ENCODE assay signal across 9 cellular contexts in the genomic region with DNA sequence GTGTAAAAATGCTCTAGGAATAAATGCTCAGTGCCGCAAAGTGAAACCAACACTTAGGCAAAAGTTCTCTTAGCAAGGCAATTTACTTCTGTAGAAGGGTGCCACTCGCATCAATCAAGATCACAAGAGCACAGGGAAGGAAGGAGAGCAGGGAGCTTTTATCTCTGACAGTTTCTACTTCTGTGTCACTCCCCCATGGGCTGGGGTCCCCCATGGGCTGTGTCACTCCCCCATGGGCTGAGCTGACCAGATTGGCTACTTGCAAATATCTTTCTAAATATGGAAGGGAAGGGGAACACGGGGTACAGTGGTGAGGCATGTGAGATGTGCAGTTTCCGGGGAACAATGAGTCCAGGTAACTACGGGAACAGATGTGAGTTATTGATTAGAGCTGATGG. TPM values are rescaled to one million over a fixed set of nuclear protein-coding genes. Genes with fewer than 3 reads are reported as not detected.
DNase-seq lines count a peak whose midpoint lies in the region; ATAC-seq and TF ChIP-seq lines count a peak whose summit lies in the region.
"Had no signal": no experiment of that assay in that cellular context is flagged by ENCODE, and none has a peak within 500 bp of the region (broad histone marks: within the 10 kb centered on the region; RNA-seq: fewer than 3 reads in every experiment).

No MANE protein-coding gene starts in this region.

- H3K9me3 ChIP-seq in RWPE2 (ENCODE audit: severe bottlenecking), result no peaks in the 10 kb centered on the region
- H3K9me3 ChIP-seq in skeletal muscle tissue (ENCODE audit: control insufficient read depth in 3 of 3, low read length in 3 of 3), result no peaks in the 10 kb centered on the region

- H3K4me3 ChIP-seq in H7 (ENCODE audit: insufficient read depth, low read depth, low read length) (peak overlapping the region; percentile 55), RWPE2 (ENCODE audit: severe bottlenecking) (peak overlapping the region; percentile 26), fibroblast of pulmonary artery (replicated peaks; ENCODE audit: low read depth, low read length) (peak overlapping the region; percentile 60), skeletal muscle tissue (ENCODE audit: low read length in 3 of 3) (peak overlapping the region; percentile 61 to 75 (median 70))
- H3K4me3 ChIP-seq: K562 had no signal

- DNase-seq in DMS53 treated with DMSO at 0.1 percent for 48 hours (lab: John Stamatoyannopoulos, UW; ENCODE audit: unreplicated experiment) (peak; percentile 68), H7 (no peak), RWPE2 (ENCODE audit: low spot score) (no peak), fibroblast of pulmonary artery (ENCODE audit: low read depth) (no peak), cortex of kidney (lab: John Stamatoyannopoulos, UW) (no peak)
- DNase-seq in effector CD4-positive, alpha-beta T cell, result no peak

- H3K27ac ChIP-seq in RWPE2 (ENCODE audit: poor library complexity, severe bottlenecking) (no peak overlapping the region), skeletal muscle tissue (ENCODE audit: low read depth, low read length) (no peak overlapping the region)

- peak; percentile 20; the same call in 1 of the 3 replicates for ATAC-seq in RWPE2 (ENCODE audit: low read depth)
- no peak for ATAC-seq in HG03469 (IDR thresholded peaks at IDR 0.05; ENCODE audit: unreplicated experiment)

- H3K36me3 ChIP-seq in H7 (replicated peaks; ENCODE audit: control insufficient read depth, insufficient read depth, low read length), result no peaks in the 10 kb centered on the region
- H3K36me3 ChIP-seq in RWPE2 (ENCODE audit: low read depth), result no peaks in the 10 kb centered on the region
- no peaks in the 10 kb centered on the region for H3K36me3 ChIP-seq in skeletal muscle tissue (ENCODE audit: control insufficient read depth in 3 of 3, insufficient read depth in 3 of 3, low read length in 3 of 3)

- H3K4me1 ChIP-seq in RWPE2 (ENCODE audit: insufficient read depth, poor library complexity, severe bottlenecking) (no peaks in the 10 kb centered on the region), skeletal muscle tissue (ENCODE audit: control insufficient read depth in 3 of 3, insufficient read depth in 3 of 3, low read length in 3 of 3) (peaks cover 0 to 12% (median 5%) of the 10 kb centered on the region in 3 donors)

- H3K9ac ChIP-seq in skeletal muscle tissue (ENCODE audit: low read depth in 1 of 3, low read length in 3 of 3), result peak overlapping the region; percentile 21 to 51 (median 50)

- TF ChIP-seq CTCF in RWPE2 (IDR thresholded peaks at IDR 0.05; ENCODE audit: poor library complexity, severe bottlenecking) (no peak), fibroblast of pulmonary artery (IDR thresholded peaks at IDR 0.05; ENCODE audit: low read length, missing control alignments) (no peak)

- H3K27me3 ChIP-seq in H7 (ENCODE audit: control insufficient read depth, insufficient read depth, low read length), result no peaks in the 10 kb centered on the region
- peaks cover 17% of the 10 kb centered on the region for H3K27me3 ChIP-seq in RWPE2 (ENCODE audit: insufficient read depth, poor library complexity, severe bottlenecking)
- peaks cover 0 to 7% (median 5%) of the 10 kb centered on the region in 3 donors for H3K27me3 ChIP-seq in skeletal muscle tissue (ENCODE audit: control insufficient read depth in 3 of 3, insufficient read depth in 3 of 3, low read length in 3 of 3)

RNA-seq across cellular contexts. Expression of gene OR52N2, which starts 0.4 kb away (rescaled TPM):
- total RNA-seq in H7 (2014; rRNA removed; shearing (Covaris generic)), result not detected in 2 replicates
- total RNA-seq in skeletal muscle tissue, result not detected
- total RNA-seq: K562 had no signal

RNA-seq across cellular contexts. Expression of gene OR52N1, which starts 18.1 kb away (rescaled TPM):
- not detected in 2 replicates for total RNA-seq in H7 (2014; rRNA removed; shearing (Covaris generic))
- not detected for total RNA-seq in skeletal muscle tissue
- total RNA-seq: K562 had no signal

RNA-seq across cellular contexts. Expression of gene OR52N5, which starts 26.0 kb away (rescaled TPM):
- 0.07 TPM in 1 of 2 replicates, not detected in the other for total RNA-seq in H7 (2014; rRNA removed; shearing (Covaris generic))
- not detected for total RNA-seq in skeletal muscle tissue
- total RNA-seq: K562 had no signal

RNA-seq across cellular contexts. Expression of gene OR52E6, which starts 32.6 kb away (rescaled TPM):
- not detected in 2 replicates for total RNA-seq in H7 (2014; rRNA removed; shearing (Covaris generic))
- total RNA-seq in skeletal muscle tissue, result not detected
- total RNA-seq: K562 had no signal

RNA-seq across cellular contexts. Expression of gene OR52E8, which starts 48.4 kb away (rescaled TPM):
- not detected in 2 replicates for total RNA-seq in H7 (2014; rRNA removed; shearing (Covaris generic))
- total RNA-seq in skeletal muscle tissue, result not detected
- total RNA-seq: K562 had no signal
